In the genomic region with DNA sequence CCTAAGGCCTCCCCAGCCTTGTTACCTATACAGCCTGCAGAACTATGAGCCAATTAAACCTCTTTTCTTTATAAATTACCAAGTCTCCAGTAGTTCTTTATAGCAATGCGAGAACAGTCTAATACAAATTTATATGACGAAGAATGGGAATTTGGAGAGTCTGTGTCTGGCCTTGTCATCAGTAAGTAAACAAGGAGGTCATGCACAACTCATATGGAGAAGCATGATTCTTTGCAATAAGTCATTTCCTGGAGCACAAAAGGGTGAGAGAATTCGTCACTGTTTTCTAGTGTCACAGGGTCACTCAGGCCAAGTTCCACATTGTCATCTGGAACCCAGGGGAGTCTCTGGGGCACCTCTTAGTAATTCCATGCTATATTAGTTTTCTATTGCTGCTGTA, we compare ENCODE assay signal across 29 cellular contexts. TPM values are rescaled to one million over a fixed set of nuclear protein-coding genes. Genes with fewer than 3 reads are reported as not detected.
"Had no signal": no experiment of that assay in that cellular context is flagged by ENCODE, and none has a peak within 500 bp of the region (broad histone marks: within the 10 kb centered on the region; RNA-seq: fewer than 3 reads in every experiment).

No MANE protein-coding gene starts in this region.

- H3K36me3 ChIP-seq: colonic mucosa, esophagus squamous epithelium, gastrocnemius medialis, heart right ventricle, left lung, lower lobe of right lung had no signal

- H3K27ac ChIP-seq: colonic mucosa, epithelial cell of prostate, esophagus squamous epithelium, gastrocnemius medialis, heart right ventricle, left lung, lower lobe of right lung had no signal

- H3K27me3 Mint-ChIP-seq: dendritic cell treated with granulocyte-macrophage colony-stimulating factor and Interleukin-4, amounts not matched to agents 40 ng/mL and 50 ng/mL, for 4 days; effector memory CD8-positive, alpha-beta T cell had no signal

- H3K4me1 Mint-ChIP-seq: endodermal cell, mesothelial cell of epicardium, naive B cell had no signal

- H3K9me3 Mint-ChIP-seq: dendritic cell treated with granulocyte-macrophage colony-stimulating factor and Interleukin-4, amounts not matched to agents 40 ng/mL and 50 ng/mL, for 4 days had no signal

- H3K4me3 ChIP-seq: colonic mucosa, esophagus squamous epithelium, gastrocnemius medialis, heart right ventricle, left lung, lower lobe of right lung, mucosa of descending colon had no signal

- H3K27ac Mint-ChIP-seq: dendritic cell treated with granulocyte-macrophage colony-stimulating factor and Interleukin-4, amounts not matched to agents 40 ng/mL and 50 ng/mL, for 4 days; endodermal cell; mesothelial cell of epicardium; naive B cell had no signal

- ATAC-seq: effector memory CD8-positive, alpha-beta T cell; esophagus mucosa; gastrocnemius medialis; heart right ventricle; left cardiac atrium; left lung; left ventricle myocardium superior; lower lobe of right lung; mucosa of descending colon had no signal

- H3K9me3 ChIP-seq: colonic mucosa, esophagus squamous epithelium, gastrocnemius medialis, left lung, lower lobe of right lung, mucosa of descending colon had no signal

- FAIRE-seq: endometrium, islet of Langerhans, keratinocyte had no signal

- H3K27me3 ChIP-seq: colonic mucosa, esophagus squamous epithelium, gastrocnemius medialis, left lung had no signal

- H3K4me3 Mint-ChIP-seq: dendritic cell treated with granulocyte-macrophage colony-stimulating factor and Interleukin-4, amounts not matched to agents 40 ng/mL and 50 ng/mL, for 4 days; effector memory CD8-positive, alpha-beta T cell; endodermal cell; mesothelial cell of epicardium; naive B cell had no signal

- H3K4me1 ChIP-seq: colonic mucosa, esophagus squamous epithelium, gastrocnemius medialis, heart right ventricle, left lung, lower lobe of right lung had no signal

- DNase-seq: colonic mucosa; cortex of kidney; effector CD8-positive, alpha-beta T cell; effector memory CD8-positive, alpha-beta T cell; endodermal cell; erythroblast; esophagus squamous epithelium; foreskin fibroblast; foreskin melanocyte; gastrocnemius medialis; glutamatergic neuron; head of caudate nucleus; heart right ventricle; hippocampal formation; left cardiac atrium; left lung; left ventricle myocardium superior; lower lobe of right lung; mesenchymal stem cell; mucosa of descending colon; naive B cell had no signal

RNA-seq across cellular contexts. Expression of gene HS6ST2, which starts 49.0 kb away (rescaled TPM):
- total RNA-seq: left ventricle myocardium superior, lung microvascular endothelial cell had no signal
